Comparison of ENCODE assay signal across 22 cellular contexts in genomic region chr1:199218065-199218464, GRCh38.
DNase-seq lines count a peak whose midpoint lies in the region; ATAC-seq and TF ChIP-seq lines count a peak whose summit lies in the region.
"Had no signal": no experiment of that assay in that cellular context is flagged by ENCODE, and none has a peak within 500 bp of the region (broad histone marks: within the 10 kb centered on the region; RNA-seq: fewer than 3 reads in every experiment).

No MANE protein-coding gene starts in this region.

- H3K27me3 ChIP-seq in spleen (replicated peaks in 1 of 7): no peaks in the 10 kb centered on the region
- H3K27me3 ChIP-seq: colonic mucosa had no signal

- intact Hi-C loops in spleen (cut with DNase I; ENCODE audit: low total_unique reads): no loop called here

- 56 to 68% (median 62%) methylated on average over 2 of the region's 2 CpGs for WGBS in spleen, 5 donors

- no peaks in the 10 kb centered on the region for H3K9me3 ChIP-seq in spleen
- H3K9me3 ChIP-seq: colonic mucosa had no signal

- no peaks in the 10 kb centered on the region for H3K4me1 ChIP-seq in spleen
- H3K4me1 ChIP-seq: colonic mucosa, parathyroid adenoma had no signal

- H3K4me3 ChIP-seq in spleen: no peak overlapping the region
- H3K4me3 ChIP-seq: colonic mucosa had no signal

- peak; percentile 6 to 82 (median 66) for DNase-seq in NCI-H1417 (lab: John Stamatoyannopoulos, UW)
- DNase-seq in NCI-H1417 treated with DMSO at 0.1 percent for 48 hours (lab: John Stamatoyannopoulos, UW): no peak
- DNase-seq in NCI-H2107 treated with DMSO at 0.1 percent for 48 hours (lab: John Stamatoyannopoulos, UW; ENCODE audit: unreplicated experiment): peak; percentile 83
- peak; percentile 38 for DNase-seq in cerebellum (ENCODE audit: low spot score)
- peak; percentile 51 for DNase-seq in spleen
- no peak for DNase-seq in GM13977 (ENCODE audit: low spot score)
- DNase-seq in putamen (ENCODE audit: low spot score): no peak
- DNase-seq: 8988T; activated CD4-positive, alpha-beta T cell treated with anti-CD3 and anti-CD28 coated beads, Interleukin-2, amount 10 ng/mL, durations not matched to agents 7 days and 5 days; amygdala; colonic mucosa; EL; erythroblast; KG1; kidney; NCI-H1930; NK-92 treated with Interleukin-12 subunit alpha and Interleukin-12 subunit beta, amount 100 ng/mL, for 24 hours; small intestine had no signal

- H3K27ac ChIP-seq in spleen: no peak overlapping the region
- H3K27ac ChIP-seq: colonic mucosa, parathyroid adenoma had no signal

- ATAC-seq in GM18858 (IDR thresholded peaks at IDR 0.05; ENCODE audit: unreplicated experiment): no peak
- ATAC-seq: HCT116, Right ventricle myocardium inferior had no signal

- no peak for TF ChIP-seq POLR2A in spleen (IDR thresholded peaks at IDR 0.05)

- TF ChIP-seq CTCF in spleen (IDR thresholded peaks at IDR 0.05 in 8 of 11, conservative IDR thresholded peaks at IDR 0.05 in 3 of 11): no peak
- no peak for TF ChIP-seq CTCF in GM13977 (IDR thresholded peaks at IDR 0.05; ENCODE audit: extremely low read depth, insufficient read depth, missing control alignments)

- no peaks in the 10 kb centered on the region for H3K36me3 ChIP-seq in spleen
- H3K36me3 ChIP-seq: colonic mucosa had no signal

- in situ Hi-C loops in GM13977 (cut with MboI; ENCODE audit: low pct_unique_long_range_greater_than_20kb, low sequenced_read_pairs, unreplicated experiment): no loop called here

Comparison
In these comparisons a context has a peak if more than half of its experiments do, and no peak if none do; other contexts are left out.
1. DNase-seq: peak in NCI-H1417 (3 of 3), NCI-H2107 treated with DMSO at 0.1 percent for 48 hours (single experiment), cerebellum (single experiment) and spleen (single experiment); none in NCI-H1417 treated with DMSO at 0.1 percent for 48 hours (single experiment), GM13977 (single experiment) and putamen (single experiment).